ENCODE assay signal across 1 cellular context in the genomic region with DNA sequence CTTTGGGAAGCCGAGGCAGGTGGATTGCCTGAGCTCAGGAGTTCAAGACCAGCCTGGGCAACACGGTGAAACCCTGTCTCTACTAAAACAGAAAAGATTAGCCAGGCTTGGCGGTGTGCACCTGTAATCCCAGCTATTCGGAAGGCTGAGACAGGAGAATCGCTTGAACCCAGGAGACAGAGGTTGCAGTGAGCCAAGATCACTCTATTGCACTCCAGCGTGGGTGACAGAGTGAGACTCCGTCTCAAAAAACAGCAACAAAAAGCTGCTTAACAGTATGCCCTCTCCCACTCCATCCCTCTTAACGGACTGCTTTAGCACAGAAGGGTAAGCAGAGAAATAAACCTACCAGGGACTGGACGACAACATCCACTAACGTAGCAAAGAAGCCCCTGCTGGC.
TF ChIP-seq lines count a peak whose summit lies in the region.

No MANE protein-coding gene starts in this region.

TF ChIP-seq in K562, 482 proteins besides CTCF, POLR2A, EP300 and RAD21:
- peak; percentile 39; the same call in 1 of the 2 replicates for TF ChIP-seq RBFOX2 (IDR thresholded peaks at IDR 0.05; ENCODE audit: low read depth, low read length)
